ENCODE assay signal across 8 cellular contexts in genomic region chr5:77239126-77239741, GRCh38. TPM values are rescaled to one million over a fixed set of nuclear protein-coding genes. Genes with fewer than 3 reads are reported as not detected.
DNase-seq lines count a peak whose midpoint lies in the region; ATAC-seq, FAIRE-seq and TF ChIP-seq lines count a peak whose summit lies in the region.

No MANE protein-coding gene starts in this region.

- peaks cover 36% of the 10 kb centered on the region for H3K27me3 Mint-ChIP-seq in activated T-helper 17 cell treated with anti-CD3 and anti-CD28 coated beads, Interleukin-2, amount 50 U/mL, for 72 hours

- DNase-seq in GM23248 (peak; percentile 45), T follicular helper cell (ENCODE audit: low read depth) (peak; percentile 4), NCI-H2196 (lab: John Stamatoyannopoulos, UW; ENCODE audit: unreplicated experiment) (no peak), AG20443 (ENCODE audit: low spot score) (no peak)

- H3K27ac Mint-ChIP-seq in activated T-helper 17 cell treated with anti-CD3 and anti-CD28 coated beads, Interleukin-2, amount 50 U/mL, for 72 hours = no peak overlapping the region

- in situ Hi-C loops in GM23248 (cut with MboI) = no loop called here

- H3K4me1 ChIP-seq in GM23248 (ENCODE audit: insufficient read depth) = no peaks in the 10 kb centered on the region

- H3K4me3 ChIP-seq in GM23248 = no peak overlapping the region

- no peaks in the 10 kb centered on the region for H3K4me1 Mint-ChIP-seq in activated T-helper 17 cell treated with anti-CD3 and anti-CD28 coated beads, Interleukin-2, amount 50 U/mL, for 72 hours

- H3K27ac ChIP-seq in C4-2B = no peak overlapping the region
- no peak overlapping the region for H3K27ac ChIP-seq in GM23248

- no peaks in the 10 kb centered on the region for H3K79me2 ChIP-seq in GM23248 (ENCODE audit: insufficient read depth)

- H3K9ac ChIP-seq in GM23248 = no peak overlapping the region

- no peaks in the 10 kb centered on the region for H4K20me1 ChIP-seq in GM23248 (ENCODE audit: insufficient read depth)

- H3K9me2 ChIP-seq in GM23248 (ENCODE audit: insufficient read depth) = no peaks in the 10 kb centered on the region

- H2AFZ ChIP-seq in GM23248 = no peak overlapping the region

- no peaks in the 10 kb centered on the region for H3F3A ChIP-seq in GM23248 (ENCODE audit: insufficient read depth)

- WGBS in GM23248 (ENCODE audit: low coverage in 1 of 2, low lambda C conversion rate in 2 of 2, missing lambda C conversion rate in 2 of 2), 2 experiments = 40 to 47% methylated on average over 3 of the region's 3 CpGs

- no peaks in the 10 kb centered on the region for H3K36me3 ChIP-seq in GM23248 (ENCODE audit: low read depth)

- no peaks in the 10 kb centered on the region for H3K9me3 ChIP-seq in GM23248 (ENCODE audit: low read depth)

- TF ChIP-seq CTCF in C4-2B (conservative IDR thresholded peaks at IDR 0.05) = peak; percentile 78

- no peaks in the 10 kb centered on the region; the same call in 1 of the 2 replicates for H3K27me3 ChIP-seq in GM23248 (replicated peaks; ENCODE audit: insufficient read depth)

- no peak for ATAC-seq in esophagus mucosa
- no peak for ATAC-seq in activated T-helper 17 cell treated with anti-CD3 and anti-CD28 coated beads, Interleukin-2, amount 50 U/mL, for 72 hours (replicated peaks)

- no peaks in the 10 kb centered on the region for H3K9me3 Mint-ChIP-seq in activated T-helper 17 cell treated with anti-CD3 and anti-CD28 coated beads, Interleukin-2, amount 50 U/mL, for 72 hours

- H3K4me3 Mint-ChIP-seq in activated T-helper 17 cell treated with anti-CD3 and anti-CD28 coated beads, Interleukin-2, amount 50 U/mL, for 72 hours = no peak overlapping the region

- no peaks in the 10 kb centered on the region for H3K36me3 Mint-ChIP-seq in activated T-helper 17 cell treated with anti-CD3 and anti-CD28 coated beads, Interleukin-2, amount 50 U/mL, for 72 hours (ENCODE audit: low read depth)

- no peak overlapping the region for H3K4me2 ChIP-seq in GM23248 (ENCODE audit: unreplicated experiment)

- peak; percentile 47 for FAIRE-seq in islet of Langerhans (lab: Jason Lieb, UNC)

RNA-seq across cellular contexts. Expression of gene PDE8B, which starts 28.8 kb away (rescaled TPM):
- total RNA-seq in GM23248 (2014; rRNA removed; shearing (Covaris generic)) = not detected in 2 replicates
- polyA plus RNA-seq in GM23248 (2016; fragmentation: Nextera tagmentation; extraction: Ambion mirVana) = 0.33 and 0.40 TPM in 2 replicates
- 0.12 TPM for total RNA-seq in esophagus mucosa
- not detected for total RNA-seq in activated T-helper 17 cell treated with anti-CD3 and anti-CD28 coated beads, Interleukin-2, amount 50 U/mL, for 72 hours

Comparison
In these comparisons a context has a peak if more than half of its experiments do, and no peak if none do; other contexts are left out.
1. DNase-seq: peak in GM23248 (single experiment) and T follicular helper cell (single experiment); none in NCI-H2196 (single experiment) and AG20443 (single experiment).